9 cellular contexts compared by ENCODE assay signal in genomic region chr11:65612691-65613090, GRCh38. TPM values are rescaled to one million over a fixed set of nuclear protein-coding genes. Genes with fewer than 3 reads are reported as not detected.
A peak's percentile ranks its signal among the peaks of the same experiment; 100 is the strongest.
DNase-seq lines count a peak whose midpoint lies in the region; FAIRE-seq and TF ChIP-seq lines count a peak whose summit lies in the region.
"Had no signal": no experiment of that assay in that cellular context is flagged by ENCODE, and none has a peak within 500 bp of the region (broad histone marks: within the 10 kb centered on the region; RNA-seq: fewer than 3 reads in every experiment).

No MANE protein-coding gene starts in this region.

- H3K36me3 Mint-ChIP-seq in activated T-helper 2 cell treated with anti-CD3 and anti-CD28 coated beads, Interferon-gamma antibody, Interleukin-2, Interleukin-4, amounts not matched to agents 10 μg/mL and 5 μg/mL and 100 μg/mL, durations not matched to agents 14 hours and 24 hours and 36 hours (ENCODE audit: low read depth), result peaks cover 55% of the 10 kb centered on the region

- peaks cover 39% of the 10 kb centered on the region for H3K4me1 Mint-ChIP-seq in activated T-helper 2 cell treated with anti-CD3 and anti-CD28 coated beads, Interferon-gamma antibody, Interleukin-2, Interleukin-4, amounts not matched to agents 10 μg/mL and 5 μg/mL and 100 μg/mL, durations not matched to agents 14 hours and 24 hours and 36 hours (ENCODE audit: low read depth)

- no peak for TF ChIP-seq POLR2A in stomach (IDR thresholded peaks at IDR 0.05)

- no peaks in the 10 kb centered on the region for H3K9me3 ChIP-seq in kidney (ENCODE audit: control insufficient read depth in 1 of 2, low read length in 2 of 2)
- no peaks in the 10 kb centered on the region for H3K9me3 ChIP-seq in stomach
- H3K9me3 ChIP-seq: SJCRH30 had no signal

- peak overlapping the region; percentile 43 to 80 for H3K9ac ChIP-seq in kidney (ENCODE audit: low read length in 2 of 2)

- H3K9me3 Mint-ChIP-seq in activated T-helper 2 cell treated with anti-CD3 and anti-CD28 coated beads, Interferon-gamma antibody, Interleukin-2, Interleukin-4, amounts not matched to agents 10 μg/mL and 5 μg/mL and 100 μg/mL, durations not matched to agents 14 hours and 24 hours and 36 hours, result no peaks in the 10 kb centered on the region

- DNase-seq in HL-60 (ENCODE audit: low read depth in 1 of 2, low spot score in 1 of 2), result no peak
- no peak for DNase-seq in activated T-helper 2 cell treated with anti-CD3 and anti-CD28 coated beads, Interferon-gamma antibody, Interleukin-2, Interleukin-4, amounts not matched to agents 10 μg/mL and 5 μg/mL and 100 μg/mL, durations not matched to agents 14 hours and 24 hours and 36 hours (ENCODE audit: low spot score)
- DNase-seq in kidney, result no peak
- no peak for DNase-seq in stomach
- DNase-seq in Ammon's horn (ENCODE audit: low spot score), result no peak
- DNase-seq in dermis blood vessel endothelial cell, result no peak
- DNase-seq in NCI-H524 (lab: John Stamatoyannopoulos, UW), result no peak
- DNase-seq: SJCRH30 had no signal

- H3K27me3 Mint-ChIP-seq in activated T-helper 2 cell treated with anti-CD3 and anti-CD28 coated beads, Interferon-gamma antibody, Interleukin-2, Interleukin-4, amounts not matched to agents 10 μg/mL and 5 μg/mL and 100 μg/mL, durations not matched to agents 14 hours and 24 hours and 36 hours (ENCODE audit: low read depth), result no peaks in the 10 kb centered on the region

- H3K4me3 Mint-ChIP-seq in activated T-helper 2 cell treated with anti-CD3 and anti-CD28 coated beads, Interferon-gamma antibody, Interleukin-2, Interleukin-4, amounts not matched to agents 10 μg/mL and 5 μg/mL and 100 μg/mL, durations not matched to agents 14 hours and 24 hours and 36 hours (ENCODE audit: low read depth), result peak overlapping the region; percentile 92

- H3K27ac ChIP-seq in HL-60 (replicated peaks) (no peak overlapping the region), kidney (ENCODE audit: low read depth in 2 of 2, low read length in 2 of 2) (peak overlapping the region; percentile 76 to 82), stomach (peak overlapping the region in 4 of 5 donors; percentile 93 to 99 (median 96))
- H3K27ac ChIP-seq: SJCRH30 had no signal

- no peak for TF ChIP-seq EP300 in stomach (IDR thresholded peaks at IDR 0.05)

- H3K36me3 ChIP-seq in kidney (ENCODE audit: control insufficient read depth in 1 of 2, insufficient read depth in 2 of 2, low read length in 2 of 2) (peaks cover 6 to 10% of the 10 kb centered on the region in 2 donors), stomach (peaks cover 7 to 60% (median 48%) of the 10 kb centered on the region in 4 donors)

- intact Hi-C loops in activated T-helper 2 cell treated with anti-CD3 and anti-CD28 coated beads, Interferon-gamma antibody, Interleukin-2, Interleukin-4, amounts not matched to agents 10 μg/mL and 5 μg/mL and 100 μg/mL, durations not matched to agents 14 hours and 24 hours and 36 hours (cut with micrococcal nuclease), result no loop called here
- intact Hi-C loops in kidney (cut with DNase I) (no loop called here), stomach (cut with DNase I; ENCODE audit: low total_unique reads) (no loop called here)

- TF ChIP-seq CTCF in HL-60 (IDR thresholded peaks at IDR 0.05; ENCODE audit: insufficient read depth, low read length) (no peak), kidney (IDR thresholded peaks at IDR 0.05; ENCODE audit: borderline replicate concordance, extremely low read depth, insufficient read depth) (no peak), stomach (IDR thresholded peaks at IDR 0.05) (no peak)

- H3K4me1 ChIP-seq in kidney (ENCODE audit: control insufficient read depth in 1 of 2, insufficient read depth in 1 of 2, low read depth in 1 of 2, low read length in 2 of 2) (peaks cover 0 to 50% of the 10 kb centered on the region in 2 donors), stomach (peaks cover 58 to 77% (median 71%) of the 10 kb centered on the region in 4 donors)
- H3K4me1 ChIP-seq: SJCRH30 had no signal

- no peak for FAIRE-seq in kidney (lab: Jason Lieb, UNC)
- FAIRE-seq: frontal cortex had no signal

- H3K4me3 ChIP-seq in HL-60 (replicated peaks; ENCODE audit: insufficient read depth, low read length) (peak overlapping the region; percentile 88), kidney (ENCODE audit: low read length in 2 of 2) (peak overlapping the region; percentile 49 to 79), stomach (peak overlapping the region; percentile 65 to 98 (median 79))
- H3K4me3 ChIP-seq: SJCRH30 had no signal

- H3K27me3 ChIP-seq in HL-60 (ENCODE audit: insufficient read depth, poor library complexity, severe bottlenecking) (no peaks in the 10 kb centered on the region), stomach (no peaks in the 10 kb centered on the region)
- H3K27me3 ChIP-seq: SJCRH30 had no signal

- WGBS in stomach, 5 donors, result 48 to 57% (median 55%) methylated on average over 5 to 7 of the region's 7 CpGs

- peak overlapping the region; percentile 79 for H3K27ac Mint-ChIP-seq in activated T-helper 2 cell treated with anti-CD3 and anti-CD28 coated beads, Interferon-gamma antibody, Interleukin-2, Interleukin-4, amounts not matched to agents 10 μg/mL and 5 μg/mL and 100 μg/mL, durations not matched to agents 14 hours and 24 hours and 36 hours

RNA-seq across cellular contexts. Expression of gene MAP3K11, which starts 1.3 kb away (rescaled TPM):
- 84.6 and 88.6 TPM in 2 replicates for total RNA-seq in activated T-helper 2 cell treated with anti-CD3 and anti-CD28 coated beads, Interferon-gamma antibody, Interleukin-2, Interleukin-4, amounts not matched to agents 10 μg/mL and 5 μg/mL and 100 μg/mL, durations not matched to agents 14 hours and 24 hours and 36 hours
- total RNA-seq in kidney (89.1 TPM), stomach (100 to 1,000 TPM in 1 of 5 donors, 10 to 100 TPM in 4; 37.6 to 118 (median 63.6) TPM), dermis blood vessel endothelial cell (118 and 171 TPM in 2 replicates)
- polyA plus RNA-seq in kidney (ENCODE audit: insufficient read depth, low read depth, low replicate concordance) (55.7 TPM), stomach (10 to 100 TPM; 31.0 to 62.9 (median 44.8) TPM)

RNA-seq across cellular contexts. Expression of gene PCNX3, which starts 2.9 kb away (rescaled TPM):
- 40.1 and 43.6 TPM in 2 replicates for total RNA-seq in activated T-helper 2 cell treated with anti-CD3 and anti-CD28 coated beads, Interferon-gamma antibody, Interleukin-2, Interleukin-4, amounts not matched to agents 10 μg/mL and 5 μg/mL and 100 μg/mL, durations not matched to agents 14 hours and 24 hours and 36 hours
- total RNA-seq in kidney (44.4 TPM), stomach (10 to 100 TPM in 4 of 5 donors, 1 to 10 TPM in 1; 9.7 to 76.2 (median 40.3) TPM), dermis blood vessel endothelial cell (18.0 and 34.8 TPM in 2 replicates)
- polyA plus RNA-seq in kidney (ENCODE audit: insufficient read depth, low read depth, low replicate concordance) (13.6 TPM), stomach (10 to 100 TPM in 1 of 3 donors, 1 to 10 TPM in 2; 4.6 to 11.0 (median 6.8) TPM)

RNA-seq across cellular contexts. Expression of gene KCNK7, which starts 17.1 kb away (rescaled TPM):
- total RNA-seq in activated T-helper 2 cell treated with anti-CD3 and anti-CD28 coated beads, Interferon-gamma antibody, Interleukin-2, Interleukin-4, amounts not matched to agents 10 μg/mL and 5 μg/mL and 100 μg/mL, durations not matched to agents 14 hours and 24 hours and 36 hours, result 0.78 and 2.0 TPM in 2 replicates
- total RNA-seq in kidney, result 0.25 TPM
- polyA plus RNA-seq in kidney (ENCODE audit: insufficient read depth, low read depth, low replicate concordance), result not detected
- total RNA-seq in stomach, result 1 to 10 TPM in 1 of 5 donors, under 1 TPM in 1, not detected in 3; 0.58 to 2.6 TPM
- polyA plus RNA-seq in stomach, result 1 to 10 TPM in 2 of 3 donors, not detected in 1; 3.5 to 5.8 TPM
- total RNA-seq in dermis blood vessel endothelial cell, result 0.14 and 0.17 TPM in 2 replicates
- total RNA-seq: frontal cortex had no signal

RNA-seq across cellular contexts. Expression of gene SIPA1, which starts 25.2 kb away (rescaled TPM):
- total RNA-seq in activated T-helper 2 cell treated with anti-CD3 and anti-CD28 coated beads, Interferon-gamma antibody, Interleukin-2, Interleukin-4, amounts not matched to agents 10 μg/mL and 5 μg/mL and 100 μg/mL, durations not matched to agents 14 hours and 24 hours and 36 hours, result 128 and 135 TPM in 2 replicates
- total RNA-seq in kidney (71.0 TPM), stomach (10 to 100 TPM; 13.2 to 47.5 (median 33.8) TPM), dermis blood vessel endothelial cell (72.2 and 102 TPM in 2 replicates)
- polyA plus RNA-seq in kidney (ENCODE audit: insufficient read depth, low read depth, low replicate concordance) (46.4 TPM), stomach (10 to 100 TPM; 59.9 to 80.4 (median 67.6) TPM)

RNA-seq across cellular contexts. Expression of gene EHBP1L1, which starts 36.8 kb away (rescaled TPM):
- total RNA-seq in activated T-helper 2 cell treated with anti-CD3 and anti-CD28 coated beads, Interferon-gamma antibody, Interleukin-2, Interleukin-4, amounts not matched to agents 10 μg/mL and 5 μg/mL and 100 μg/mL, durations not matched to agents 14 hours and 24 hours and 36 hours, result 163 and 168 TPM in 2 replicates
- 95.4 TPM for total RNA-seq in kidney
- 20.5 TPM for polyA plus RNA-seq in kidney (ENCODE audit: insufficient read depth, low read depth, low replicate concordance)
- total RNA-seq in stomach, result 100 to 1,000 TPM in 4 of 5 donors, 10 to 100 TPM in 1; 43.0 to 200 (median 126) TPM
- polyA plus RNA-seq in stomach, result 10 to 100 TPM; 28.0 to 67.6 (median 49.2) TPM
- total RNA-seq in dermis blood vessel endothelial cell, result 15.7 and 15.9 TPM in 2 replicates
